In genomic region chr3:29481969-29482767, GRCh38 we compare ENCODE assay signal across 30 cellular contexts.
"Had no signal": no experiment of that assay in that cellular context is flagged by ENCODE, and none has a peak within 500 bp of the region (broad histone marks: within the 10 kb centered on the region; RNA-seq: fewer than 3 reads in every experiment).

No MANE protein-coding gene starts in this region.

- H3K9me3 ChIP-seq: heart right ventricle, lower lobe of right lung, pancreas, psoas muscle, right atrium auricular region, suprapubic skin, tibial nerve had no signal

- H3K27me3 ChIP-seq: brain microvascular endothelial cell, heart right ventricle, pancreas, right atrium auricular region, suprapubic skin, tibial nerve had no signal

- H3K27ac Mint-ChIP-seq: activated CD4-positive, alpha-beta T cell treated with anti-CD3 and anti-CD28 coated beads, Interleukin-2, amount 10 ng/mL, durations not matched to agents 24 days and 14 days; activated CD8-positive, alpha-beta T cell treated with anti-CD3 and anti-CD28 coated beads for 36 hours; activated T-helper 17 cell treated with anti-CD3 and anti-CD28 coated beads, Interleukin-2, amount 50 U/mL, for 72 hours; dendritic cell treated with granulocyte-macrophage colony-stimulating factor and Interleukin-4, amounts not matched to agents 40 ng/mL and 50 ng/mL, for 4 days; endodermal cell; naive thymus-derived CD8-positive, alpha-beta T cell; stimulated activated naive B cell treated with anti-CD40 and anti-IgM and Interleukin-4, amounts not matched to agents 10 μg/mL and 1 μg/mL and 100 μg/mL, for 72 hours had no signal

- H3K27me3 Mint-ChIP-seq: activated CD4-positive, alpha-beta T cell treated with anti-CD3 and anti-CD28 coated beads, Interleukin-2, amount 10 ng/mL, durations not matched to agents 24 days and 14 days; activated CD8-positive, alpha-beta T cell treated with anti-CD3 and anti-CD28 coated beads for 36 hours; activated T-helper 17 cell treated with anti-CD3 and anti-CD28 coated beads, Interleukin-2, amount 50 U/mL, for 72 hours; dendritic cell treated with granulocyte-macrophage colony-stimulating factor and Interleukin-4, amounts not matched to agents 40 ng/mL and 50 ng/mL, for 4 days; stimulated activated naive B cell treated with anti-CD40 and anti-IgM and Interleukin-4, amounts not matched to agents 10 μg/mL and 1 μg/mL and 100 μg/mL, for 72 hours had no signal

- H3K4me1 Mint-ChIP-seq: activated CD4-positive, alpha-beta T cell treated with anti-CD3 and anti-CD28 coated beads, Interleukin-2, amount 10 ng/mL, durations not matched to agents 24 days and 14 days; activated T-helper 17 cell treated with anti-CD3 and anti-CD28 coated beads, Interleukin-2, amount 50 U/mL, for 72 hours; naive thymus-derived CD8-positive, alpha-beta T cell; neural crest cell; stimulated activated naive B cell treated with anti-CD40 and anti-IgM and Interleukin-4, amounts not matched to agents 10 μg/mL and 1 μg/mL and 100 μg/mL, for 72 hours had no signal

- H3K4me1 ChIP-seq: lower lobe of right lung, pancreas, right atrium auricular region, suprapubic skin had no signal

- H3K27ac ChIP-seq: brain microvascular endothelial cell, heart right ventricle, lower lobe of right lung, pancreas, psoas muscle, right atrium auricular region, suprapubic skin, tibial nerve had no signal

- H3K4me3 ChIP-seq: heart right ventricle, lower lobe of right lung, pancreas, psoas muscle, right atrium auricular region, suprapubic skin, tibial nerve had no signal

- FAIRE-seq: astrocyte, pancreas had no signal

- H3K9me3 Mint-ChIP-seq: activated CD4-positive, alpha-beta T cell treated with anti-CD3 and anti-CD28 coated beads, Interleukin-2, amount 10 ng/mL, durations not matched to agents 24 days and 14 days; activated CD8-positive, alpha-beta T cell treated with anti-CD3 and anti-CD28 coated beads for 36 hours; activated T-cell treated with anti-CD3 and anti-CD28 coated beads, Interleukin-2, amount 50 U/mL, for 4 hours; activated T-helper 17 cell treated with anti-CD3 and anti-CD28 coated beads, Interleukin-2, amount 50 U/mL, for 72 hours; dendritic cell treated with granulocyte-macrophage colony-stimulating factor and Interleukin-4, amounts not matched to agents 40 ng/mL and 50 ng/mL, for 4 days; naive thymus-derived CD8-positive, alpha-beta T cell; stimulated activated naive B cell treated with anti-CD40 and anti-IgM and Interleukin-4, amounts not matched to agents 10 μg/mL and 1 μg/mL and 100 μg/mL, for 72 hours had no signal

- H3K36me3 ChIP-seq: brain microvascular endothelial cell, heart right ventricle, lower lobe of right lung, pancreas, right atrium auricular region, suprapubic skin had no signal

- ATAC-seq: activated CD8-positive, alpha-beta T cell treated with anti-CD3 and anti-CD28 coated beads for 36 hours; activated T-cell treated with anti-CD3 and anti-CD28 coated beads, Interleukin-2, amount 50 U/mL, for 4 hours; activated T-helper 17 cell treated with anti-CD3 and anti-CD28 coated beads, Interleukin-2, amount 50 U/mL, for 72 hours; esophagus mucosa; heart right ventricle; left lobe of liver; naive thymus-derived CD8-positive, alpha-beta T cell; pancreas; psoas muscle had no signal

- DNase-seq: activated CD4-positive, alpha-beta T cell treated with anti-CD3 and anti-CD28 coated beads, Interleukin-2, amount 10 ng/mL, durations not matched to agents 24 days and 14 days; activated CD8-positive, alpha-beta T cell treated with anti-CD3 and anti-CD28 coated beads for 36 hours; activated gamma-delta T cell treated with Interleukin-2 at 50 U/mL for 16 hours; activated naive CD4-positive, alpha-beta T cell treated with anti-CD3 and anti-CD28 coated beads, Interleukin-2, amount 50 U/mL, for 16 hours; activated T-cell treated with anti-CD3 and anti-CD28 coated beads, Interleukin-2, amount 50 U/mL, for 4 hours; amniotic stem cell; brain microvascular endothelial cell; central memory CD4-positive, alpha-beta T cell; endodermal cell; foreskin melanocyte; heart right ventricle; kidney glomerular epithelial cell; lower lobe of right lung; mesenchymal stem cell; naive thymus-derived CD8-positive, alpha-beta T cell; nucleus accumbens; pancreas; psoas muscle; stimulated activated CD4-positive, alpha-beta T cell treated with anti-CD3 and anti-CD28 coated beads, Interleukin-15, amount 100 ng/mL, for 24 hours; stimulated activated CD4-positive, alpha-beta T cell treated with anti-CD3 and anti-CD28 coated beads, Interleukin-2, amount 100 ng/mL, for 24 hours; stimulated activated naive B cell treated with anti-CD40 and anti-IgM and Interleukin-4, amounts not matched to agents 10 μg/mL and 1 μg/mL and 100 μg/mL, for 72 hours had no signal

- H3K36me3 Mint-ChIP-seq: naive thymus-derived CD8-positive, alpha-beta T cell; stimulated activated naive B cell treated with anti-CD40 and anti-IgM and Interleukin-4, amounts not matched to agents 10 μg/mL and 1 μg/mL and 100 μg/mL, for 72 hours had no signal

- H3K4me3 Mint-ChIP-seq: activated CD4-positive, alpha-beta T cell treated with anti-CD3 and anti-CD28 coated beads, Interleukin-2, amount 10 ng/mL, durations not matched to agents 24 days and 14 days; activated CD8-positive, alpha-beta T cell treated with anti-CD3 and anti-CD28 coated beads for 36 hours; activated T-cell treated with anti-CD3 and anti-CD28 coated beads, Interleukin-2, amount 50 U/mL, for 4 hours; activated T-helper 17 cell treated with anti-CD3 and anti-CD28 coated beads, Interleukin-2, amount 50 U/mL, for 72 hours; dendritic cell treated with granulocyte-macrophage colony-stimulating factor and Interleukin-4, amounts not matched to agents 40 ng/mL and 50 ng/mL, for 4 days; endodermal cell; naive thymus-derived CD8-positive, alpha-beta T cell; neural crest cell; stimulated activated naive B cell treated with anti-CD40 and anti-IgM and Interleukin-4, amounts not matched to agents 10 μg/mL and 1 μg/mL and 100 μg/mL, for 72 hours had no signal
